ENCODE assay signal across 11 cellular contexts in genomic region chr15:36468746-36469145, GRCh38.
A peak's percentile ranks its signal among the peaks of the same experiment; 100 is the strongest.
DNase-seq lines count a peak whose midpoint lies in the region; ATAC-seq and TF ChIP-seq lines count a peak whose summit lies in the region.
"Had no signal": no experiment of that assay in that cellular context is flagged by ENCODE, and none has a peak within 500 bp of the region (broad histone marks: within the 10 kb centered on the region; RNA-seq: fewer than 3 reads in every experiment).

No MANE protein-coding gene starts in this region.

- H3K9me3 ChIP-seq in right cardiac atrium (ENCODE audit: control insufficient read depth, low read length), result no peaks in the 10 kb centered on the region
- H3K9me3 ChIP-seq in ovary, result no peaks in the 10 kb centered on the region

- no peaks in the 10 kb centered on the region for H3K36me3 Mint-ChIP-seq in natural killer cell

- no peaks in the 10 kb centered on the region for H3K27me3 Mint-ChIP-seq in natural killer cell (ENCODE audit: low read depth in 2 of 2)

- H3K27me3 ChIP-seq in right cardiac atrium (ENCODE audit: control insufficient read depth, insufficient read depth) (no peaks in the 10 kb centered on the region), ovary (no peaks in the 10 kb centered on the region)

- peak; percentile 57 for ATAC-seq in Right ventricle myocardium inferior
- peak in 1 of 2 donors; percentile 29 for ATAC-seq in right cardiac atrium
- ATAC-seq in natural killer cell, result no peak
- ATAC-seq: activated T-cell treated with anti-CD3 and anti-CD28 coated beads, Interleukin-2, amount 50 U/mL, for 72 hours had no signal

- no peak overlapping the region for H3K27ac Mint-ChIP-seq in natural killer cell
- H3K27ac Mint-ChIP-seq: activated T-cell treated with anti-CD3 and anti-CD28 coated beads, Interleukin-2, amount 50 U/mL, for 72 hours had no signal

- no peaks in the 10 kb centered on the region for H3K4me1 Mint-ChIP-seq in natural killer cell

- TF ChIP-seq CTCF in natural killer cell (IDR thresholded peaks at IDR 0.05), result no peak
- TF ChIP-seq CTCF in ovary (IDR thresholded peaks at IDR 0.05), result no peak

- H3K9me3 Mint-ChIP-seq in natural killer cell, result peaks cover 6 to 11% of the 10 kb centered on the region in 2 donors
- H3K9me3 Mint-ChIP-seq: activated T-cell treated with anti-CD3 and anti-CD28 coated beads, Interleukin-2, amount 50 U/mL, for 72 hours had no signal

- no peak overlapping the region for H3K4me3 Mint-ChIP-seq in natural killer cell
- H3K4me3 Mint-ChIP-seq: activated T-cell treated with anti-CD3 and anti-CD28 coated beads, Interleukin-2, amount 50 U/mL, for 72 hours had no signal

- no peak overlapping the region for H3K4me3 ChIP-seq in right cardiac atrium (ENCODE audit: low read length)
- no peak overlapping the region for H3K4me3 ChIP-seq in ovary

- TF ChIP-seq POLR2A in ovary (IDR thresholded peaks at IDR 0.05), result no peak

- intact Hi-C loops in Right ventricle myocardium inferior (cut with DNase I) (no loop called here), cardiac septum (cut with DNase I) (no loop called here), right cardiac atrium (cut with DNase I) (no loop called here), natural killer cell (cut with micrococcal nuclease) (no loop called here), ovary (cut with DNase I) (no loop called here), head of caudate nucleus (cut with DNase I) (no loop called here)

- H3K4me1 ChIP-seq in right cardiac atrium (ENCODE audit: control insufficient read depth, insufficient read depth, low read length) (no peaks in the 10 kb centered on the region), ovary (ENCODE audit: insufficient read depth) (no peaks in the 10 kb centered on the region)

- TF ChIP-seq EP300 in ovary (IDR thresholded peaks at IDR 0.05), result no peak

- WGBS in right cardiac atrium, result 58% methylated on average over 5 of the region's 5 CpGs
- 49 to 58% (median 56%) methylated on average over 5 of the region's 5 CpGs for WGBS in ovary, 3 donors

- H3K27ac ChIP-seq in right cardiac atrium (ENCODE audit: low read length) (no peak overlapping the region), ovary (no peak overlapping the region)

- DNase-seq in Right ventricle myocardium inferior (ENCODE audit: missing footprints) (no peak), cardiac septum (ENCODE audit: low spot score) (no peak), amniotic epithelial cell (ENCODE audit: low read depth) (peak; percentile 88), right cardiac atrium (peak in 2 of 3 donors; percentile 28 to 54), natural killer cell (no peak), ovary (no peak), cortex of kidney (lab: John Stamatoyannopoulos, UW) (no peak), head of caudate nucleus (no peak)
- DNase-seq: activated T-cell treated with anti-CD3 and anti-CD28 coated beads, Interleukin-2, amount 50 U/mL, for 72 hours; AML-193; kidney glomerular epithelial cell had no signal

- no peaks in the 10 kb centered on the region for H3K36me3 ChIP-seq in ovary

Comparison
In these comparisons a context has a peak if more than half of its experiments do, and no peak if none do; other contexts are left out.
1. DNase-seq: peak in amniotic epithelial cell (single experiment) and right cardiac atrium (2 of 3); none in Right ventricle myocardium inferior (single experiment), cardiac septum (single experiment), natural killer cell (single experiment), ovary (0 of 5), cortex of kidney (single experiment) and head of caudate nucleus (0 of 42).